ENCODE assay signal across 35 cellular contexts in the genomic region with DNA sequence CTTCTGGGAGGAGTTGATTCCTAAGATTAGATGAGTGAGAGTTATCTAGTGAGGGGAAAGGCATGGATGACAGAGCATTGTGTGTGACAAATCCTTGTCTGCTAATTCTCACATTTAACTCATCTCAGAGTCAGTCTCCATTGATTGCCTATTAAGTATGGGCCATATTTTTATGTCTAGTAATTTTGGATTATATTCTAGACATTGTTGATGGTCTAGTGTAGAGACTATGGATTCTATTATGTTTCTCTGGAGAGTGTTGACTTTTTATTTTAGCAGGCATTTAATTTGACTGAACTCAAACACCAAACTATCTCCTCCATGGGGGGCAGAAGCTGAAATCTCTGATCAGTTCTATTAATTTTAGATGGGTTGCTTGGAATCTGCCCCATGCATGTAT.
"Had no signal": no experiment of that assay in that cellular context is flagged by ENCODE, and none has a peak within 500 bp of the region (broad histone marks: within the 10 kb centered on the region; RNA-seq: fewer than 3 reads in every experiment).

No MANE protein-coding gene starts in this region.

- H3K27ac ChIP-seq: KMS-11 had no signal

- H3K27me3 ChIP-seq: MG63 had no signal

- H3K4me3 ChIP-seq: MG63 had no signal

- DNase-seq: Karpas-422, Kasumi-1, MG63, MM.1S, MV-4-11, NCI-H1048, NCI-H1092, NCI-H1092 treated with DMSO at 0.1 percent for 48 hours, NCI-H1105, NCI-H1105 treated with DMSO at 0.1 percent for 48 hours, NCI-H1417, NCI-H1417 treated with DMSO at 0.1 percent for 48 hours, NCI-H1436, NCI-H1436 treated with DMSO at 0.1 percent for 48 hours, NCI-H146, NCI-H1694, NCI-H1694 treated with DMSO at 0.1 percent for 48 hours, NCI-H187, NCI-H187 treated with DMSO at 0.1 percent for 48 hours, NCI-H1930, NCI-H2029, NCI-H2029 treated with DMSO at 0.1 percent for 48 hours, NCI-H2081, NCI-H2081 treated with DMSO at 0.1 percent for 48 hours, NCI-H2107, NCI-H2171, NCI-H2171 treated with DMSO at 0.1 percent for 48 hours, NCI-H2227 treated with DMSO at 0.1 percent for 48 hours, NCI-H226, NCI-H345, NCI-H446, NCI-H446 treated with DMSO at 0.1 percent for 48 hours, NCI-H510A, NCI-H510A treated with DMSO at 0.1 percent for 48 hours had no signal

- H3K9ac ChIP-seq: KMS-11 had no signal
